27 cellular contexts compared by ENCODE assay signal in genomic region chr20:50582092-50582491, GRCh38.
DNase-seq lines count a peak whose midpoint lies in the region; ATAC-seq and TF ChIP-seq lines count a peak whose summit lies in the region.
"Had no signal": no experiment of that assay in that cellular context is flagged by ENCODE, and none has a peak within 500 bp of the region (broad histone marks: within the 10 kb centered on the region; RNA-seq: fewer than 3 reads in every experiment).

No MANE protein-coding gene starts in this region.

- TF ChIP-seq RAD21 in IMR-90 (IDR thresholded peaks at IDR 0.05; ENCODE audit: low read length): no peak

- H3K4me1 Mint-ChIP-seq in activated T-cell treated with anti-CD3 and anti-CD28 coated beads, Interleukin-2, amount 50 U/mL, for 24 hours (ENCODE audit: low read depth): peaks cover 6% of the 10 kb centered on the region
- H3K4me1 Mint-ChIP-seq in activated T-cell treated with anti-CD3 and anti-CD28 coated beads, Interleukin-2, amount 50 U/mL, for 4 hours (ENCODE audit: low read depth): no peaks in the 10 kb centered on the region
- no peaks in the 10 kb centered on the region for H3K4me1 Mint-ChIP-seq in chondrocyte (ENCODE audit: low read depth)
- H3K4me1 Mint-ChIP-seq: CD8-positive, alpha-beta memory T cell had no signal

- no peak for DNase-seq in activated T-cell treated with anti-CD3 and anti-CD28 coated beads, Interleukin-2, amount 50 U/mL, for 24 hours
- no peak for DNase-seq in activated T-cell treated with anti-CD3 and anti-CD28 coated beads, Interleukin-2, amount 50 U/mL, for 4 hours
- DNase-seq in IMR-90 (no peak), chondrocyte (ENCODE audit: low spot score) (peak; percentile 36), SIG-M5 (lab: John Stamatoyannopoulos, UW) (no peak), SW 1271 (lab: John Stamatoyannopoulos, UW) (no peak), HEK293T (ENCODE audit: extremely low spot score) (no peak)
- DNase-seq: 8988T; activated CD4-positive, alpha-beta T cell treated with anti-CD3 and anti-CD28 coated beads for 4 hours; activated naive CD4-positive, alpha-beta T cell treated with Interleukin-2 at 50 U/mL for 16 hours; activated T-cell treated with anti-CD3 and anti-CD28 coated beads, Interleukin-2, amount 50 U/mL, for 48 hours; CD8-positive, alpha-beta memory T cell; colonic mucosa; DMS153; effector memory CD4-positive, alpha-beta T cell; kidney glomerular epithelial cell; mammary epithelial cell; NCI-H1417 treated with DMSO at 0.1 percent for 48 hours; NCI-H2081 treated with DMSO at 0.1 percent for 48 hours; NCI-H226; psoas muscle had no signal

- peaks cover 6% of the 10 kb centered on the region; the same call in 1 of the 2 replicates for H3K4me1 ChIP-seq in IMR-90 (ENCODE audit: control insufficient read depth, insufficient read depth, low read length)
- no peaks in the 10 kb centered on the region for H3K4me1 ChIP-seq in thymus (ENCODE audit: control insufficient read depth, insufficient read depth, low read length)
- H3K4me1 ChIP-seq: adrenal gland had no signal

- no peak overlapping the region for H2BK20ac ChIP-seq in IMR-90 (ENCODE audit: low read depth, low read length)

- TF ChIP-seq POLR2A in IMR-90 (IDR thresholded peaks at IDR 0.05; ENCODE audit: low read depth, low read length): no peak

- H2AK5ac ChIP-seq in IMR-90 (ENCODE audit: low read depth, low read length): no peak overlapping the region

- no peaks in the 10 kb centered on the region for H3K27me3 Mint-ChIP-seq in activated T-cell treated with anti-CD3 and anti-CD28 coated beads, Interleukin-2, amount 50 U/mL, for 24 hours
- no peaks in the 10 kb centered on the region for H3K27me3 Mint-ChIP-seq in activated T-cell treated with anti-CD3 and anti-CD28 coated beads, Interleukin-2, amount 50 U/mL, for 4 hours (ENCODE audit: low read depth)
- no peaks in the 10 kb centered on the region for H3K27me3 Mint-ChIP-seq in chondrocyte (ENCODE audit: low read depth)
- H3K27me3 Mint-ChIP-seq: CD8-positive, alpha-beta memory T cell; stimulated activated naive CD8-positive, alpha-beta T cell treated with anti-CD3 and anti-CD28 coated beads, Interleukin-15, Interleukin-2, amounts not matched to agents 100 ng/mL and 50 ng/mL, for 24 hours had no signal

- peaks cover 16 to 49% of the 10 kb centered on the region in 2 experiments for H3K79me1 ChIP-seq in IMR-90 (ENCODE audit: low read depth in 1 of 2, low read length in 2 of 2)

- H3K56ac ChIP-seq in IMR-90 (ENCODE audit: extremely low read depth, insufficient read depth, low read length): no peak overlapping the region

- H3K9me3 Mint-ChIP-seq in activated T-cell treated with anti-CD3 and anti-CD28 coated beads, Interleukin-2, amount 50 U/mL, for 24 hours: no peaks in the 10 kb centered on the region
- H3K9me3 Mint-ChIP-seq in activated T-cell treated with anti-CD3 and anti-CD28 coated beads, Interleukin-2, amount 50 U/mL, for 4 hours: no peaks in the 10 kb centered on the region
- no peaks in the 10 kb centered on the region for H3K9me3 Mint-ChIP-seq in chondrocyte (ENCODE audit: low read depth)
- H3K9me3 Mint-ChIP-seq: CD8-positive, alpha-beta memory T cell; stimulated activated naive CD8-positive, alpha-beta T cell treated with anti-CD3 and anti-CD28 coated beads, Interleukin-15, Interleukin-2, amounts not matched to agents 100 ng/mL and 50 ng/mL, for 24 hours; T-helper 2 cell treated with Interferon-gamma antibody and Interleukin-4, amounts not matched to agents 5 μg/mL and 100 μg/mL, for 36 hours had no signal

- no peak overlapping the region for H3K23ac ChIP-seq in IMR-90 (ENCODE audit: low read depth, low read length)

- CTCF ChIA-PET in IMR-90 (lab: Yijun Ruan, JAX): no interaction called here
- CTCF ChIA-PET in HEK293T (lab: Yijun Ruan, JAX): no interaction called here

- in situ Hi-C loops in IMR-90 (cut with MboI; ENCODE audit: low sequenced_read_pairs): no loop called here

- no peak overlapping the region for H3K4me2 ChIP-seq in IMR-90 (ENCODE audit: low read depth, low read length)

- no peak for TF ChIP-seq CTCF in IMR-90 (conservative IDR thresholded peaks at IDR 0.05; ENCODE audit: low read depth, low read length)
- TF ChIP-seq CTCF in chondrocyte (IDR thresholded peaks at IDR 0.05): no peak

- POLR2A ChIA-PET in IMR-90 (lab: Charles Lee; ENCODE audit: unreplicated experiment): no interaction called here
- POLR2A ChIA-PET in HEK293T (lab: Yijun Ruan, JAX): no interaction called here

- H2BK120ac ChIP-seq in IMR-90 (ENCODE audit: low read depth, low read length): no peak overlapping the region

- WGBS in IMR-90 (ENCODE audit: extremely low coverage in 2 of 2, insufficient read length in 1 of 2), 2 experiments: 100% methylated on average over 1 of the region's 6 CpGs; no CpG with 5 or more reads in 1 of the 2 experiments
- 96% methylated on average over 6 of the region's 6 CpGs for WGBS in thymus

- H3K4me3 Mint-ChIP-seq in activated T-cell treated with anti-CD3 and anti-CD28 coated beads, Interleukin-2, amount 50 U/mL, for 24 hours: no peak overlapping the region
- H3K4me3 Mint-ChIP-seq in activated T-cell treated with anti-CD3 and anti-CD28 coated beads, Interleukin-2, amount 50 U/mL, for 4 hours: no peak overlapping the region
- no peak overlapping the region for H3K4me3 Mint-ChIP-seq in chondrocyte (ENCODE audit: unreplicated experiment)
- H3K4me3 Mint-ChIP-seq: CD8-positive, alpha-beta memory T cell; stimulated activated naive CD8-positive, alpha-beta T cell treated with anti-CD3 and anti-CD28 coated beads, Interleukin-15, Interleukin-2, amounts not matched to agents 100 ng/mL and 50 ng/mL, for 24 hours; T-helper 2 cell treated with Interferon-gamma antibody and Interleukin-4, amounts not matched to agents 5 μg/mL and 100 μg/mL, for 36 hours had no signal

- H3K4ac ChIP-seq in IMR-90 (ENCODE audit: low read depth, low read length): no peak overlapping the region

- no peak overlapping the region; the same call in 1 of the 2 replicates for H4K5ac ChIP-seq in IMR-90 (ENCODE audit: low read depth, low read length)

- ATAC-seq in activated T-cell treated with anti-CD3 and anti-CD28 coated beads, Interleukin-2, amount 50 U/mL, for 4 hours: no peak
- ATAC-seq in IMR-90 (ENCODE audit: low read depth): no peak
- ATAC-seq: psoas muscle had no signal

- no peaks in the 10 kb centered on the region for H3K9me1 ChIP-seq in IMR-90 (ENCODE audit: insufficient read depth, low read length)

- no peak overlapping the region for H4K8ac ChIP-seq in IMR-90 (ENCODE audit: low read depth in 2 of 2, low read length in 2 of 2)

- dilution Hi-C loops in IMR-90 (cut with HindIII; ENCODE audit: low sequenced_read_pairs, unreplicated experiment): no loop called here

- peaks cover 22% of the 10 kb centered on the region for H4K20me1 ChIP-seq in IMR-90 (ENCODE audit: insufficient read depth, low read length)

- H3K36me3 ChIP-seq in IMR-90 (ENCODE audit: control insufficient read depth, insufficient read depth, low read length): peaks cover 84% of the 10 kb centered on the region
- H3K36me3 ChIP-seq in thymus (ENCODE audit: control insufficient read depth, insufficient read depth): peaks cover 81% of the 10 kb centered on the region
- H3K36me3 ChIP-seq: breast epithelium had no signal

- H3K4me3 ChIP-seq in IMR-90 (ENCODE audit: insufficient read depth, low read depth, low read length) (no peak overlapping the region), thymus (ENCODE audit: low read length) (no peak overlapping the region)
- H3K4me3 ChIP-seq: adrenal gland, breast epithelium, colonic mucosa, psoas muscle, thoracic aorta had no signal

- no peak overlapping the region for H2AFZ ChIP-seq in IMR-90 (replicated peaks; ENCODE audit: low read length, poor library complexity)

- no peak overlapping the region for H3K9ac ChIP-seq in IMR-90 (ENCODE audit: low read depth, low read length)

- H3K27me3 ChIP-seq in IMR-90 (ENCODE audit: control insufficient read depth, insufficient read depth, low read length) (no peaks in the 10 kb centered on the region), thymus (ENCODE audit: control insufficient read depth, insufficient read depth) (no peaks in the 10 kb centered on the region)
- H3K27me3 ChIP-seq: adrenal gland, breast epithelium, colonic mucosa had no signal

- H2BK5ac ChIP-seq in IMR-90 (ENCODE audit: low read depth, low read length, poor library complexity, severe bottlenecking): no peak overlapping the region

- H3K27ac ChIP-seq in IMR-90 (ENCODE audit: insufficient read depth, low read length) (no peak overlapping the region), thymus (ENCODE audit: low read depth) (peak overlapping the region; percentile 3)
- H3K27ac ChIP-seq: breast epithelium, colonic mucosa, psoas muscle, thoracic aorta had no signal

- peak overlapping the region; percentile 75 for H3K27ac Mint-ChIP-seq in activated T-cell treated with anti-CD3 and anti-CD28 coated beads, Interleukin-2, amount 50 U/mL, for 24 hours
- no peak overlapping the region for H3K27ac Mint-ChIP-seq in chondrocyte (ENCODE audit: unreplicated experiment)
- H3K27ac Mint-ChIP-seq: CD8-positive, alpha-beta memory T cell; stimulated activated naive CD8-positive, alpha-beta T cell treated with anti-CD3 and anti-CD28 coated beads, Interleukin-15, Interleukin-2, amounts not matched to agents 100 ng/mL and 50 ng/mL, for 24 hours; T-helper 2 cell treated with Interferon-gamma antibody and Interleukin-4, amounts not matched to agents 5 μg/mL and 100 μg/mL, for 36 hours had no signal

- BruUV-seq in IMR-90 (replicated peaks; lab: Mats Ljungman, UMichigan): no TSS peak

- H3K9me3 ChIP-seq in IMR-90 (ENCODE audit: control insufficient read depth, insufficient read depth, low read length): no peaks in the 10 kb centered on the region
- H3K9me3 ChIP-seq in thymus (ENCODE audit: control insufficient read depth): no peaks in the 10 kb centered on the region
- H3K9me3 ChIP-seq: adrenal gland, breast epithelium, colonic mucosa, psoas muscle, thoracic aorta had no signal

- H4K91ac ChIP-seq in IMR-90 (ENCODE audit: insufficient read depth, low read depth, low read length): no peak overlapping the region

- no peak overlapping the region for H3K18ac ChIP-seq in IMR-90 (ENCODE audit: low read depth, low read length)

- H2BK15ac ChIP-seq in IMR-90 (ENCODE audit: low read depth, low read length): no peak overlapping the region

- H3K14ac ChIP-seq in IMR-90 (replicated peaks; ENCODE audit: low read depth, low read length): no peak overlapping the region

- intact Hi-C loops in IMR-90 (cut with micrococcal nuclease): no loop called here

- no peak overlapping the region for H2AK9ac ChIP-seq in IMR-90 (replicated peaks; ENCODE audit: low read depth, low read length, poor library complexity)

- peaks cover 98% of the 10 kb centered on the region for H3K36me3 Mint-ChIP-seq in activated T-cell treated with anti-CD3 and anti-CD28 coated beads, Interleukin-2, amount 50 U/mL, for 24 hours (ENCODE audit: low read depth)
- peaks cover 58% of the 10 kb centered on the region for H3K36me3 Mint-ChIP-seq in activated T-cell treated with anti-CD3 and anti-CD28 coated beads, Interleukin-2, amount 50 U/mL, for 4 hours (ENCODE audit: insufficient read depth)
- peaks cover 23% of the 10 kb centered on the region for H3K36me3 Mint-ChIP-seq in chondrocyte (ENCODE audit: low read depth)

TF ChIP-seq in IMR-90, 13 proteins besides CTCF, POLR2A, EP300 and RAD21 (continues in another document):
- no peak for TF ChIP-seq SMC3 (IDR thresholded peaks at IDR 0.05; ENCODE audit: low read depth, low read length)

TF ChIP-seq in HEK293T, 16 proteins besides CTCF, POLR2A, EP300 and RAD21 (continues in another document):
- TF ChIP-seq LEF1 (IDR thresholded peaks at IDR 0.05; ENCODE audit: borderline replicate concordance): no peak
